ENCODE assay signal across 16 cellular contexts in genomic region chr7:157622408-157623221, GRCh38.
DNase-seq lines count a peak whose midpoint lies in the region; ATAC-seq and TF ChIP-seq lines count a peak whose summit lies in the region.
"Had no signal": no experiment of that assay in that cellular context is flagged by ENCODE, and none has a peak within 500 bp of the region (broad histone marks: within the 10 kb centered on the region; RNA-seq: fewer than 3 reads in every experiment).

No MANE protein-coding gene starts in this region.

- H3K4me3 Mint-ChIP-seq in T-helper 1 cell treated with Interleukin-12 subunit alpha and Interleukin-12 subunit beta and Interleukin-4 antibody, amounts not matched to agents 30 μg/mL and 1 μg/mL, for 36 hours: peak overlapping the region; percentile 37
- peak overlapping the region; percentile 33 for H3K4me3 Mint-ChIP-seq in T-helper 17 cell
- no peak overlapping the region for H3K4me3 Mint-ChIP-seq in neural crest cell

- H3K9me3 ChIP-seq in BLaER1 (no peaks in the 10 kb centered on the region), T-helper 17 cell (ENCODE audit: control insufficient read depth, low read length, poor library complexity, severe bottlenecking) (no peaks in the 10 kb centered on the region)

- H4K20me1 ChIP-seq in BLaER1: peaks cover 4% of the 10 kb centered on the region; the same call in 1 of the 2 replicates

- peaks cover 31% of the 10 kb centered on the region for H3K4me1 Mint-ChIP-seq in T-helper 1 cell treated with Interleukin-12 subunit alpha and Interleukin-12 subunit beta and Interleukin-4 antibody, amounts not matched to agents 30 μg/mL and 1 μg/mL, for 36 hours (ENCODE audit: low read depth)
- H3K4me1 Mint-ChIP-seq in T-helper 17 cell (peaks cover 30% of the 10 kb centered on the region), neural crest cell (peaks cover 11% of the 10 kb centered on the region)

- peaks cover 3% of the 10 kb centered on the region for H3K36me3 Mint-ChIP-seq in T-helper 1 cell treated with Interleukin-12 subunit alpha and Interleukin-12 subunit beta and Interleukin-4 antibody, amounts not matched to agents 30 μg/mL and 1 μg/mL, for 36 hours (ENCODE audit: low read depth)
- H3K36me3 Mint-ChIP-seq in T-helper 17 cell (ENCODE audit: low read depth) (no peaks in the 10 kb centered on the region), neural crest cell (ENCODE audit: low read depth) (peaks cover 31% of the 10 kb centered on the region)

- H3K9me3 Mint-ChIP-seq in T-helper 1 cell treated with Interleukin-12 subunit alpha and Interleukin-12 subunit beta and Interleukin-4 antibody, amounts not matched to agents 30 μg/mL and 1 μg/mL, for 36 hours: no peaks in the 10 kb centered on the region
- H3K9me3 Mint-ChIP-seq in neural crest cell: peaks cover 7% of the 10 kb centered on the region

- peak overlapping the region; percentile 36 for H3K4me2 ChIP-seq in BLaER1

- no peak overlapping the region for H3K9ac ChIP-seq in BLaER1
- H3K9ac ChIP-seq: GM23248 had no signal

- no peaks in the 10 kb centered on the region for H3K36me3 ChIP-seq in BLaER1

- ATAC-seq in T-helper 17 cell (no peak), GM18858 (IDR thresholded peaks at IDR 0.05; ENCODE audit: unreplicated experiment) (no peak), HG02970 (IDR thresholded peaks at IDR 0.05; ENCODE audit: low FRiP score, unreplicated experiment) (no peak)

- H3K4me1 ChIP-seq in BLaER1: peaks cover 48% of the 10 kb centered on the region

- peak overlapping the region; percentile 20 for H3K27ac Mint-ChIP-seq in T-helper 1 cell treated with Interleukin-12 subunit alpha and Interleukin-12 subunit beta and Interleukin-4 antibody, amounts not matched to agents 30 μg/mL and 1 μg/mL, for 36 hours
- no peak overlapping the region for H3K27ac Mint-ChIP-seq in T-helper 17 cell
- H3K27ac Mint-ChIP-seq in neural crest cell (ENCODE audit: unreplicated experiment): peak overlapping the region; percentile 35

- DNase-seq in T-helper 1 cell (no peak), T-helper 17 cell (no peak), neural crest cell (ENCODE audit: low read depth, low spot score) (no peak), anterior cingulate cortex (lab: John Stamatoyannopoulos, UW) (no peak)
- DNase-seq: DMS53, GM23248, NCI-H1092 treated with DMSO at 0.1 percent for 48 hours, NCI-H1694 treated with DMSO at 0.1 percent for 48 hours, NCI-H345, NCI-H526 treated with DMSO at 0.1 percent for 48 hours had no signal

- TF ChIP-seq CTCF in neural crest cell (conservative IDR thresholded peaks at IDR 0.05): no peak

- H3K27me3 ChIP-seq in BLaER1: no peaks in the 10 kb centered on the region

- no peak overlapping the region for H3K4me3 ChIP-seq in BLaER1
- H3K4me3 ChIP-seq: GM23248 had no signal

- no peak overlapping the region for H3K27ac ChIP-seq in BLaER1
- H3K27ac ChIP-seq: 22Rv1, GM23248, HL-60 had no signal

- H3K27me3 Mint-ChIP-seq in T-helper 1 cell treated with Interleukin-12 subunit alpha and Interleukin-12 subunit beta and Interleukin-4 antibody, amounts not matched to agents 30 μg/mL and 1 μg/mL, for 36 hours (ENCODE audit: low read depth): peaks cover 31% of the 10 kb centered on the region
- H3K27me3 Mint-ChIP-seq in T-helper 17 cell (no peaks in the 10 kb centered on the region), neural crest cell (ENCODE audit: low read depth) (no peaks in the 10 kb centered on the region)
